Comparison of ENCODE assay signal across 21 cellular contexts in the genomic region with DNA sequence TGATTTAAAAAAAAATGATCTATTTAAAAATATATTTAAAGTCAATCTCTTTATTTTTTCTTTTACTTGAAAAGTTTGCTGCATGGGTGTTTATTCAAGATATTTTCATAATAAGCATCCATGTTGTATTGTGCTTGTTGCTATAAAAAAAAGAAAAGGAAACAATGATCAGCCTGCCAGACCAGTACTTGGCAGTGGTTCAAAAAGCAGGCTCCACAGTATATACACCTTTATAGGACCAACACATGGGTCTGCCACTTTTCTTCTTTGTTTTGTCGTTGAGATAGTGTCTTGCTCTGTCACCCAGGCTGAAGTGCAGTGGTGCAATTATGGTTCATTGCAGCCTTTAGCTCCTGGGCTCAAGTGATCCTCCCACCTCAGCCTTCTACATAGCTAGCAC.
"Had no signal": no experiment of that assay in that cellular context is flagged by ENCODE, and none has a peak within 500 bp of the region (broad histone marks: within the 10 kb centered on the region; RNA-seq: fewer than 3 reads in every experiment).

No MANE protein-coding gene starts in this region.

- FAIRE-seq: frontal cortex had no signal

- ATAC-seq: activated CD8-positive, alpha-beta memory T cell treated with anti-CD3 and anti-CD28 coated beads, Interleukin-2, amount 10 ng/mL, durations not matched to agents 7 days and 5 days; activated naive CD8-positive, alpha-beta T cell treated with anti-CD3 and anti-CD28 coated beads, Interleukin-2, amount 50 U/mL, for 24 hours; effector memory CD8-positive, alpha-beta T cell; right lobe of liver; stimulated activated naive CD8-positive, alpha-beta T cell treated with anti-CD3 and anti-CD28 coated beads, Interleukin-15, Interleukin-2, amounts not matched to agents 100 U/mL and 50 U/mL, for 24 hours had no signal

- H3K4me3 ChIP-seq: breast epithelium, neural progenitor cell, ovary, right lobe of liver, smooth muscle cell had no signal

- H3K4me1 ChIP-seq: breast epithelium, neural progenitor cell, right lobe of liver had no signal

- H3K4me2 ChIP-seq: neural progenitor cell, smooth muscle cell had no signal

- H3K36me3 ChIP-seq: breast epithelium, neural progenitor cell, ovary, right lobe of liver had no signal

- H2AFZ ChIP-seq: neural progenitor cell had no signal

- H3K9me3 ChIP-seq: breast epithelium, ovary, right lobe of liver had no signal

- H3K27me3 ChIP-seq: breast epithelium, neural progenitor cell, ovary, right lobe of liver had no signal

- DNase-seq: activated CD4-positive, alpha-beta memory T cell treated with anti-CD3 and anti-CD28 coated beads for 36 hours; activated CD4-positive, alpha-beta T cell treated with anti-CD3 and anti-CD28 coated beads for 1 hour; activated CD8-positive, alpha-beta memory T cell treated with anti-CD3 and anti-CD28 coated beads, Interleukin-2, amount 10 ng/mL, durations not matched to agents 7 days and 5 days; activated naive CD4-positive, alpha-beta T cell treated with anti-CD3 and anti-CD28 coated beads for 36 hours; activated naive CD8-positive, alpha-beta T cell treated with anti-CD3 and anti-CD28 coated beads, Interleukin-2, amount 50 U/mL, for 24 hours; activated T-cell treated with anti-CD3 and anti-CD28 coated beads, Interleukin-2, amount 50 U/mL, for 1 hour; aorta; cerebellar nuclear complex; effector memory CD8-positive, alpha-beta T cell; left cardiac atrium; naive B cell; ovary; right lobe of liver; stimulated activated CD4-positive, alpha-beta T cell treated with anti-CD3 and anti-CD28 coated beads, Interleukin-4, amount 100 ng/mL, for 4 hours; stimulated activated naive CD8-positive, alpha-beta T cell treated with anti-CD3 and anti-CD28 coated beads, Interleukin-15, Interleukin-2, amounts not matched to agents 100 U/mL and 50 U/mL, for 24 hours; trophoblast cell had no signal

- H3K9ac ChIP-seq: neural progenitor cell had no signal

- H3K27ac ChIP-seq: breast epithelium, neural progenitor cell, ovary, right lobe of liver, VCaP had no signal
